ENCODE assay signal across 1 cellular context in the genomic region with DNA sequence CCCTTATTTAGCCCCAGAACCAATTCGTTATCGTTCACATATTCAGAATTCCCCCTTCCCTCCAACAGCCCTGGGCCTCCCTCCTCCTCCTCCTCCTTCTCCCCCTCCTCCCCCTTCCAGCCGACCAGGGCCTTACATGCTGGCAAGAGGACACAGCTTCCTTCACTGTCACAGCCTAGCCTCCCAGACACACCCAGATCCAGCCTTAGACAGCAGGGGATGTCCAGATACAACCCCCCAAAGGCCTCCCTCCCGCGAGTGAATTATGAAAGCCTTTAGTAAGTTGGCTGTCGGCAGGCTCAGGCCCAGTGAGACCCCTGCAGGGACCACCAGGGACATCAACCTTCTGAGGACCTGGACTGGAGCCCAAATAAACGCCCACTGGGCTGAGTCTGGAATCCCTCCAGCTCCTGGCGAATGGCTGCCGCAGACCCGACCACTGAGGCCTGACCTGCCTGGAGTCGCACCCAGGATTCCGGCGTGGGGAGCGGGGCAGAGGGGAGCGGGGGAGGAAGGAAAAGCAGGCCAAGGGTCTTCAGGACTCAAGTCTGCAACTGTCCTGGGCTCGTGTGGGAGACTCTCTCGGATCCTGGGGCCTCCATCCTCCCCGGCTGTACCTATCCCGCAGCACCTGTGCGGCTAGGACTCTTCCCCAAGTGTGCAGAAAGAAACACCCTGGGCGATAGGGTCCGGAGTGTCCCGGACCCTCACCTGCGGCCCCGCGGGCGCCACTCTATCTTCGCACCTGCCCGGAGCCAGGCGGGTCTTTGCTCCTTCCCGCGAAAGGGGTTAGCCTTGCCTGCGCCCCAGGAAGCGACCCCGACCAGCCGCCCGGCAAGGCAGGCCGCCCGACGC.
TF ChIP-seq lines count a peak whose summit lies in the region.

No MANE protein-coding gene starts in this region.

TF ChIP-seq in H1, 55 proteins besides CTCF, POLR2A, EP300 and RAD21:
- 0 out of 4 replicates have a peak, but pooled peaks of 1 of the 2 experiments have one; percentile 5 for TF ChIP-seq SIN3A (conservative IDR thresholded peaks at IDR 0.05 in 1 of 2, IDR thresholded peaks at IDR 0.05 in 1 of 2; ENCODE audit: low read depth in 1 of 2, low read length in 2 of 2)
- no peak for TF ChIP-seq SIRT6 (IDR thresholded peaks at IDR 0.05; ENCODE audit: low read length)
- TF ChIP-seq, protein P1, sequence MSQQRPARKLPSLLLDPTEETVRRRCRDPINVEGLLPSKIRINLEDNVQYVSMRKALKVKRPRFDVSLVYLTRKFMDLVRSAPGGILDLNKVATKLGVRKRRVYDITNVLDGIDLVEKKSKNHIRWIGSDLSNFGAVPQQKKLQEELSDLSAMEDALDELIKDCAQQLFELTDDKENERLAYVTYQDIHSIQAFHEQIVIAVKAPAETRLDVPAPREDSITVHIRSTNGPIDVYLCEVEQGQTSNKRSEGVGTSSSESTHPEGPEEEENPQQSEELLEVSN (IDR thresholded peaks at IDR 0.05), result peak; percentile 81
- TF ChIP-seq, protein P2, sequence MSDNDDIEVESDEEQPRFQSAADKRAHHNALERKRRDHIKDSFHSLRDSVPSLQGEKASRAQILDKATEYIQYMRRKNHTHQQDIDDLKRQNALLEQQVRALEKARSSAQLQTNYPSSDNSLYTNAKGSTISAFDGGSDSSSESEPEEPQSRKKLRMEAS (IDR thresholded peaks at IDR 0.05), result peak; percentile 37; the same call in 1 of the 2 replicates
- TF ChIP-seq EZH2 (IDR thresholded peaks at IDR 0.05; ENCODE audit: low read depth, low read length, severe bottlenecking), result peak; percentile 30
- 0 out of 2 replicates have a peak, but pooled peaks have one; percentile 21 for TF ChIP-seq SUZ12 (IDR thresholded peaks at IDR 0.05; ENCODE audit: low read length)
